ENCODE assay signal across 8 cellular contexts in genomic region chr4:26372525-26373172, GRCh38. TPM values are rescaled to one million over a fixed set of nuclear protein-coding genes. Genes with fewer than 3 reads are reported as not detected.
DNase-seq lines count a peak whose midpoint lies in the region; ATAC-seq lines count a peak whose summit lies in the region.

No MANE protein-coding gene starts in this region.

- DNase-seq in DMS153 treated with DMSO at 0.1 percent for 48 hours (lab: John Stamatoyannopoulos, UW; ENCODE audit: unreplicated experiment) (peak; percentile 2), NOMO-1 (lab: John Stamatoyannopoulos, UW; ENCODE audit: unreplicated experiment in 2 of 2) (peak; percentile 88 to 94), immature natural killer cell (peak; percentile 49 to 67 (median 62)), iPS-NIHi7 (ENCODE audit: extremely low spot score) (no peak)
- peak; percentile 43 for DNase-seq in activated T-cell treated with anti-CD3 and anti-CD28 coated beads, Interleukin-2, amount 50 U/mL, for 24 hours

- ATAC-seq in GM19397 (IDR thresholded peaks at IDR 0.05; ENCODE audit: unreplicated experiment) = peak; percentile 95
- ATAC-seq in HG03442 (IDR thresholded peaks at IDR 0.05; ENCODE audit: unreplicated experiment) = peak; percentile 90
- peak; percentile 79 for ATAC-seq in stimulated activated memory B cell treated with anti-CD40 and anti-IgM and Interleukin-4, amounts not matched to agents 10 μg/mL and 1 μg/mL and 100 μg/mL, for 72 hours

- H3K27me3 Mint-ChIP-seq in activated T-cell treated with anti-CD3 and anti-CD28 coated beads, Interleukin-2, amount 50 U/mL, for 24 hours = no peaks in the 10 kb centered on the region
- peaks cover 13 to 21% (median 17%) of the 10 kb centered on the region in 3 donors for H3K27me3 Mint-ChIP-seq in immature natural killer cell (ENCODE audit: low read depth in 3 of 3)
- H3K27me3 Mint-ChIP-seq in stimulated activated memory B cell treated with anti-CD40 and anti-IgM and Interleukin-4, amounts not matched to agents 10 μg/mL and 1 μg/mL and 100 μg/mL, for 72 hours = no peaks in the 10 kb centered on the region

- H3K27ac Mint-ChIP-seq in activated T-cell treated with anti-CD3 and anti-CD28 coated beads, Interleukin-2, amount 50 U/mL, for 24 hours = peak overlapping the region; percentile 35
- H3K27ac Mint-ChIP-seq in immature natural killer cell = no peak overlapping the region
- H3K27ac Mint-ChIP-seq in stimulated activated memory B cell treated with anti-CD40 and anti-IgM and Interleukin-4, amounts not matched to agents 10 μg/mL and 1 μg/mL and 100 μg/mL, for 72 hours = no peak overlapping the region

- peaks cover 65% of the 10 kb centered on the region for H3K36me3 Mint-ChIP-seq in activated T-cell treated with anti-CD3 and anti-CD28 coated beads, Interleukin-2, amount 50 U/mL, for 24 hours (ENCODE audit: low read depth)
- H3K36me3 Mint-ChIP-seq in immature natural killer cell = peaks cover 13 to 38% (median 19%) of the 10 kb centered on the region in 3 donors
- peaks cover 21% of the 10 kb centered on the region for H3K36me3 Mint-ChIP-seq in stimulated activated memory B cell treated with anti-CD40 and anti-IgM and Interleukin-4, amounts not matched to agents 10 μg/mL and 1 μg/mL and 100 μg/mL, for 72 hours

- H3K4me1 Mint-ChIP-seq in activated T-cell treated with anti-CD3 and anti-CD28 coated beads, Interleukin-2, amount 50 U/mL, for 24 hours (ENCODE audit: low read depth) = peaks cover 76% of the 10 kb centered on the region
- peaks cover 19% of the 10 kb centered on the region in 2 donors for H3K4me1 Mint-ChIP-seq in immature natural killer cell
- peaks cover 49% of the 10 kb centered on the region for H3K4me1 Mint-ChIP-seq in stimulated activated memory B cell treated with anti-CD40 and anti-IgM and Interleukin-4, amounts not matched to agents 10 μg/mL and 1 μg/mL and 100 μg/mL, for 72 hours

- H3K4me3 Mint-ChIP-seq in activated T-cell treated with anti-CD3 and anti-CD28 coated beads, Interleukin-2, amount 50 U/mL, for 24 hours = no peak overlapping the region
- peak overlapping the region in 4 of 5 donors; percentile 15 to 53 (median 36) for H3K4me3 Mint-ChIP-seq in immature natural killer cell
- no peak overlapping the region for H3K4me3 Mint-ChIP-seq in stimulated activated memory B cell treated with anti-CD40 and anti-IgM and Interleukin-4, amounts not matched to agents 10 μg/mL and 1 μg/mL and 100 μg/mL, for 72 hours

- H3K9me3 Mint-ChIP-seq in activated T-cell treated with anti-CD3 and anti-CD28 coated beads, Interleukin-2, amount 50 U/mL, for 24 hours = no peaks in the 10 kb centered on the region
- no peaks in the 10 kb centered on the region for H3K9me3 Mint-ChIP-seq in immature natural killer cell
- H3K9me3 Mint-ChIP-seq in stimulated activated memory B cell treated with anti-CD40 and anti-IgM and Interleukin-4, amounts not matched to agents 10 μg/mL and 1 μg/mL and 100 μg/mL, for 72 hours = no peaks in the 10 kb centered on the region

RNA-seq across cellular contexts. Expression of gene RBPJ, which starts 51.8 kb away (rescaled TPM):
- polyA plus RNA-seq in immature natural killer cell = 10 to 100 TPM; 39.8 to 67.3 (median 55.9) TPM

Comparison
In these comparisons a context has a peak if more than half of its experiments do, and no peak if none do; other contexts are left out.
1. H3K4me3 Mint-ChIP-seq: peak in immature natural killer cell (4 of 5); none in activated T-cell treated with anti-CD3 and anti-CD28 coated beads, Interleukin-2, amount 50 U/mL, for 24 hours (single experiment) and stimulated activated memory B cell treated with anti-CD40 and anti-IgM and Interleukin-4, amounts not matched to agents 10 μg/mL and 1 μg/mL and 100 μg/mL, for 72 hours (single experiment).
2. Peak in every context shown above with its lines, with median percentiles within 50 percentile points of each other: ATAC-seq.